ENCODE assay signal across 17 cellular contexts in the genomic region with DNA sequence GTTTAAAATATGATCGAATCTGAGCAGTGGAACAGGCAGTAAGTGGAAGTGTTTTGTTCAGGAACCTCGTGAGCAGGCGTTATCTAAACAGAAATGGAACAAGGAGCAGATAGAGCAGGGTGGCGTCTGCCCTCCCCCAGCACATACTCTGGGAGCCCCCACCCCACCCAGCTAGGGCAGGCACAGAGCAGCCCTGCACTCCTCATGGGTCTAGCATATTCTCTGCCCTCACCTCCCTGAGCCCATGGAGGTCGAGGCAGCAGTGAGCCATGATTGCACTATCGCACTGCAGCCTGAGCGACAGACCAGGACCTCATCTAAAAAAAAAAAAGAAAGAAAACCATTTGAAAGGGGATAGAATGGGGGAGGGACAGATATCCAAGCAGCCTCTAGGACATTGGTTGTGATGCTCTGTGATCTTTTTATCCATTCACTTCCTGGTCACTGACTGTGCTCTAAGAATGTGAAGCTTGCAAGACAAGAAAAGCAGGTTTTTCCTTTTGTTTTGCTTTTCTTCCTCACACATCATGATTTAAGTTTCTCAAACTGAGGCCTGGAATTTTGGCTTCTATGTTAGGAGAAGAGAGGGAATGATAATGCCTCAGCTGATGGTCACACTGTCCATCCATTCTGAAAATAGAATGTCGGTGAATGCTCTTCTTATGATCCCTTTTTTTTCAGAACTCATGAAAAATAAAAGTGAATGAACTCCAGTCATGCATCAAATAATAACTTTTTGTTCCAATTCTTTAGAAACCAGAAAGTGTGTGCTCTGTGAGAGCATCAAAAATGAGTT. TPM values are rescaled to one million over a fixed set of nuclear protein-coding genes. Genes with fewer than 3 reads are reported as not detected.
DNase-seq lines count a peak whose midpoint lies in the region; ATAC-seq and TF ChIP-seq lines count a peak whose summit lies in the region.
"Had no signal": no experiment of that assay in that cellular context is flagged by ENCODE, and none has a peak within 500 bp of the region (broad histone marks: within the 10 kb centered on the region; RNA-seq: fewer than 3 reads in every experiment).

No MANE protein-coding gene starts in this region.

- no peak for TF ChIP-seq CTCF in MCF 10A (IDR thresholded peaks at IDR 0.05; ENCODE audit: unreplicated experiment)
- TF ChIP-seq CTCF in suprapubic skin (IDR thresholded peaks at IDR 0.05) = no peak
- TF ChIP-seq CTCF in CD8-positive, alpha-beta T cell (IDR thresholded peaks at IDR 0.05) = no peak

- H3K27me3 ChIP-seq in suprapubic skin = peaks cover 22% of the 10 kb centered on the region
- no peaks in the 10 kb centered on the region for H3K27me3 ChIP-seq in CD8-positive, alpha-beta T cell (ENCODE audit: insufficient read depth, low read length)

- H3K27ac ChIP-seq in suprapubic skin = peak overlapping the region; percentile 78
- no peak overlapping the region for H3K27ac ChIP-seq in CD8-positive, alpha-beta T cell (ENCODE audit: low read depth, low read length)

- no peak overlapping the region for H3K4me3 Mint-ChIP-seq in MCF 10A (ENCODE audit: unreplicated experiment)
- H3K4me3 Mint-ChIP-seq in CD8-positive, alpha-beta T cell = no peak overlapping the region
- H3K4me3 Mint-ChIP-seq: activated CD4-positive, alpha-beta memory T cell treated with anti-CD3 and anti-CD28 coated beads for 36 hours; neural crest cell; T-cell had no signal

- CTCF ChIA-PET in MCF 10A (lab: Yijun Ruan, JAX) = interaction anchor here (0.6 to 1.9 kb wide), 5 partner anchors 15 to 508 kb away, joined by 3 to 12 read pairs (median 9); no protein-coding TSS in a partner anchor
- CTCF ChIA-PET in CD8-positive, alpha-beta T cell (lab: Charles Lee) = interaction anchor here (1.6 to 2.1 kb wide), 3 partner anchors 19 to 335 kb away, joined by 4 to 5 read pairs (median 4); no protein-coding TSS in a partner anchor

- peaks cover 19% of the 10 kb centered on the region for H3K4me1 Mint-ChIP-seq in MCF 10A (ENCODE audit: insufficient read depth, unreplicated experiment)
- peaks cover 2% of the 10 kb centered on the region for H3K4me1 Mint-ChIP-seq in CD8-positive, alpha-beta T cell (ENCODE audit: low read depth)
- H3K4me1 Mint-ChIP-seq: neural crest cell had no signal

- intact Hi-C loops in MCF 10A (cut with micrococcal nuclease) = no loop called here
- intact Hi-C loops in CD8-positive, alpha-beta T cell (cut with DNase I, micrococcal nuclease) = no loop called here

- no peak for ATAC-seq in CD8-positive, alpha-beta T cell
- ATAC-seq: T-cell had no signal

- H3K4me1 ChIP-seq in suprapubic skin = peaks cover 43% of the 10 kb centered on the region
- no peaks in the 10 kb centered on the region for H3K4me1 ChIP-seq in CD8-positive, alpha-beta T cell (ENCODE audit: insufficient read depth, low read length)

- no peak for TF ChIP-seq POLR2A in suprapubic skin (IDR thresholded peaks at IDR 0.05)

- peaks cover 10% of the 10 kb centered on the region for H3K9me3 ChIP-seq in suprapubic skin
- no peaks in the 10 kb centered on the region for H3K9me3 ChIP-seq in CD8-positive, alpha-beta T cell (ENCODE audit: low read length)

- no peaks in the 10 kb centered on the region for H3K36me3 ChIP-seq in suprapubic skin
- H3K36me3 ChIP-seq in CD8-positive, alpha-beta T cell (ENCODE audit: insufficient read depth, low read length) = no peaks in the 10 kb centered on the region

- POLR2A ChIA-PET in MCF 10A (lab: Yijun Ruan, JAX) = interaction anchor here (0.6 to 2.1 kb wide), 4 partner anchors 11 to 405 kb away, joined by 3 to 7 read pairs (median 6); a partner anchor contains a TSS
- POLR2A ChIA-PET in CD8-positive, alpha-beta T cell (lab: Charles Lee) = no interaction called here

- peak overlapping the region; percentile 90 for H3K27ac Mint-ChIP-seq in MCF 10A (ENCODE audit: low read depth, unreplicated experiment)
- H3K27ac Mint-ChIP-seq in CD8-positive, alpha-beta T cell = no peak overlapping the region
- H3K27ac Mint-ChIP-seq: activated CD4-positive, alpha-beta memory T cell treated with anti-CD3 and anti-CD28 coated beads for 36 hours; T-cell had no signal

- H3K36me3 Mint-ChIP-seq in MCF 10A (ENCODE audit: insufficient read depth, unreplicated experiment) = peaks cover 10% of the 10 kb centered on the region
- no peaks in the 10 kb centered on the region for H3K36me3 Mint-ChIP-seq in CD8-positive, alpha-beta T cell
- H3K36me3 Mint-ChIP-seq: T-cell had no signal

- peak; percentile 64 for DNase-seq in NCI-H2029 (lab: John Stamatoyannopoulos, UW)
- DNase-seq in NCI-H2029 treated with DMSO at 0.1 percent for 48 hours (lab: John Stamatoyannopoulos, UW) = no peak
- DNase-seq in MCF 10A (ENCODE audit: unreplicated experiment) = no peak
- peak; percentile 79 for DNase-seq in kidney tubule cell (ENCODE audit: low spot score)
- peak in 1 of 2 donors; percentile 49 for DNase-seq in suprapubic skin (ENCODE audit: low spot score in 2 of 2)
- no peak for DNase-seq in DMS79 treated with DMSO at 0.1 percent for 48 hours (lab: John Stamatoyannopoulos, UW)
- no peak for DNase-seq in CD8-positive, alpha-beta T cell
- DNase-seq in dermis blood vessel endothelial cell = no peak
- DNase-seq: activated CD4-positive, alpha-beta memory T cell treated with anti-CD3 and anti-CD28 coated beads for 36 hours; activated naive CD4-positive, alpha-beta T cell treated with Interleukin-2 at 50 U/mL for 16 hours; DMS79; hypothalamus; NCI-H1105; stimulated activated naive CD4-positive, alpha-beta T cell; T-cell had no signal

- H3K9me3 Mint-ChIP-seq in MCF 10A (ENCODE audit: unreplicated experiment) = peaks cover 9% of the 10 kb centered on the region
- peaks cover 9% of the 10 kb centered on the region for H3K9me3 Mint-ChIP-seq in CD8-positive, alpha-beta T cell

- no peaks in the 10 kb centered on the region for H3K27me3 Mint-ChIP-seq in MCF 10A (ENCODE audit: insufficient read depth, unreplicated experiment)
- H3K27me3 Mint-ChIP-seq in CD8-positive, alpha-beta T cell (ENCODE audit: low read depth) = peaks cover 42% of the 10 kb centered on the region

- no TSS peak for BruUV-seq in MCF 10A (replicated peaks; lab: Mats Ljungman, UMichigan)

- H3K4me3 ChIP-seq in suprapubic skin = no peak overlapping the region
- H3K4me3 ChIP-seq in CD8-positive, alpha-beta T cell (ENCODE audit: low read depth, low read length) = no peak overlapping the region
- H3K4me3 ChIP-seq: dorsolateral prefrontal cortex had no signal

- 77% methylated on average over 8 of the region's 8 CpGs for WGBS in suprapubic skin

- TF ChIP-seq EP300 in suprapubic skin (IDR thresholded peaks at IDR 0.05) = no peak

RNA-seq across cellular contexts. Expression of a gene that starts 3.2 kb away (rescaled TPM):
- total RNA-seq in MCF 10A (2022) (27.1 and 28.5 TPM in 2 replicates), suprapubic skin (10 to 100 TPM in 3 of 4 donors, 1 to 10 TPM in 1; 8.8 to 41.1 (median 24.4) TPM), dermis blood vessel endothelial cell (0.28 and 1.0 TPM in 2 replicates)
- not detected for total RNA-seq in CD8-positive, alpha-beta T cell
- total RNA-seq: activated CD4-positive, alpha-beta memory T cell treated with anti-CD3 and anti-CD28 coated beads for 36 hours; neural crest cell had no signal

Comparison
In these comparisons a context has a peak if more than half of its experiments do, and no peak if none do; other contexts are left out.
1. DNase-seq: peak in NCI-H2029 (single experiment) and kidney tubule cell (single experiment); none in NCI-H2029 treated with DMSO at 0.1 percent for 48 hours (single experiment), MCF 10A (single experiment), DMS79 treated with DMSO at 0.1 percent for 48 hours (single experiment), CD8-positive, alpha-beta T cell (0 of 7) and dermis blood vessel endothelial cell (single experiment).